ENCODE assay signal across 5 cellular contexts in the genomic region with DNA sequence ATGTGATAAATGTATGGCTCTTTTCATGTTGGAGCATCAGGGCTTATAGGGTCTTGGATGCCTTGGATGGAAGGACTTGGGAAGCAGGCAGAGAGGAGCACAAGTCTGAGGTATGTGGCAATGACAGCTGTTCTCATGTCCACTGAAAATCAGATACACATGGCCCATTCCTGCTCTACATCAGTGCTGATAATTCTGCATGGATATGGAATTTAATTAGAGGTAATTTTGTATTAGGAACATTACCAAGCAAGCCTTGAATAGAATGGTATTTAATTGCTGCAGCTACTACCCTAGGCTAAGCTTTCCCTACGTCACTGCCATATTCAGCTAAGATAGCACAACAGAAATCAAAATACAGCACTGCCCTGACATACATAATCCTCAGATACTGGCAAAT.
"Had no signal": no experiment of that assay in that cellular context is flagged by ENCODE, and none has a peak within 500 bp of the region (broad histone marks: within the 10 kb centered on the region; RNA-seq: fewer than 3 reads in every experiment).

No MANE protein-coding gene starts in this region.

- H3K4me1 ChIP-seq: HAP-1 had no signal

- DNase-seq: GOT3, H7 had no signal

- H3K27ac ChIP-seq: GM23248, HL-60 had no signal

- H3K9ac ChIP-seq: GM23248 had no signal

- H3K4me3 ChIP-seq: GM23248, HAP-1 had no signal

- H3K36me3 ChIP-seq: HAP-1 had no signal

- H3K9me3 ChIP-seq: HAP-1 had no signal

- H2AFZ ChIP-seq: GM23248 had no signal
